ENCODE assay signal across 12 cellular contexts in genomic region chr6:81613606-81614005, GRCh38.
DNase-seq lines count a peak whose midpoint lies in the region; ATAC-seq and TF ChIP-seq lines count a peak whose summit lies in the region.
"Had no signal": no experiment of that assay in that cellular context is flagged by ENCODE, and none has a peak within 500 bp of the region (broad histone marks: within the 10 kb centered on the region; RNA-seq: fewer than 3 reads in every experiment).

No MANE protein-coding gene starts in this region.

- no peak overlapping the region for H3K4me3 Mint-ChIP-seq in natural killer cell treated with Interleukin-12 subunit alpha and Interleukin-12 subunit beta and Interleukin-15 and Interleukin-18, amount 100 ng/mL, for 72 hours
- H3K4me3 Mint-ChIP-seq: activated B cell treated with CpG ODN at 0.5 μM for 24 hours, B cell had no signal

- ATAC-seq in heart left ventricle, result peak in 3 of 4 donors; percentile 50 to 93 (median 73)
- ATAC-seq in RWPE2 (ENCODE audit: low read depth), result peak; percentile 73
- ATAC-seq in natural killer cell treated with Interleukin-12 subunit alpha and Interleukin-12 subunit beta and Interleukin-15 and Interleukin-18, amount 100 ng/mL, for 72 hours, result no peak
- ATAC-seq in gastroesophageal sphincter, result no peak
- ATAC-seq: stimulated activated naive CD8-positive, alpha-beta T cell treated with anti-CD3 and anti-CD28 coated beads, Interleukin-15, Interleukin-2, amounts not matched to agents 100 U/mL and 50 U/mL, for 24 hours had no signal

- peak overlapping the region; percentile 45 for H3K4me2 ChIP-seq in skeletal muscle satellite cell (ENCODE audit: low read length)

- 20 to 50% (median 33%) methylated on average over 1 of the region's 1 CpG for WGBS in heart left ventricle, 4 donors
- WGBS in gastroesophageal sphincter (ENCODE audit: low coverage in 1 of 2), 2 donors, result 38 to 50% methylated on average over 1 of the region's 1 CpG

- no peak for TF ChIP-seq EP300 in gastroesophageal sphincter (IDR thresholded peaks at IDR 0.05)

- H3K27ac ChIP-seq in heart left ventricle, result peak overlapping the region in 8 of 12 donors; percentile 11 to 61 (median 48)
- peak overlapping the region; percentile 54 for H3K27ac ChIP-seq in RWPE2 (ENCODE audit: poor library complexity, severe bottlenecking)
- peak overlapping the region; percentile 27 for H3K27ac ChIP-seq in epithelial cell of prostate
- no peak overlapping the region for H3K27ac ChIP-seq in gastroesophageal sphincter

- peaks cover 7% of the 10 kb centered on the region for H3K9me3 Mint-ChIP-seq in natural killer cell treated with Interleukin-12 subunit alpha and Interleukin-12 subunit beta and Interleukin-15 and Interleukin-18, amount 100 ng/mL, for 72 hours
- H3K9me3 Mint-ChIP-seq: activated B cell treated with CpG ODN at 0.5 μM for 24 hours had no signal

- TF ChIP-seq CTCF in heart left ventricle (IDR thresholded peaks at IDR 0.05), result no peak
- no peak for TF ChIP-seq CTCF in RWPE2 (IDR thresholded peaks at IDR 0.05; ENCODE audit: poor library complexity, severe bottlenecking)
- TF ChIP-seq CTCF in gastroesophageal sphincter (IDR thresholded peaks at IDR 0.05), result no peak

- intact Hi-C loops in heart left ventricle (cut with DNase I), result loop anchor here in 1 of 10 donors (10.0 kb wide), 1 partner anchor 401 kb away; no protein-coding TSS in a partner anchor
- intact Hi-C loops in cardiac septum (cut with DNase I), result no loop called here

- H3K4me1 Mint-ChIP-seq in natural killer cell treated with Interleukin-12 subunit alpha and Interleukin-12 subunit beta and Interleukin-15 and Interleukin-18, amount 100 ng/mL, for 72 hours (ENCODE audit: low read depth in 2 of 2), result peaks cover 0 to 5% of the 10 kb centered on the region in 2 donors

- H3K4me3 ChIP-seq in heart left ventricle (no peak overlapping the region), RWPE2 (ENCODE audit: severe bottlenecking) (no peak overlapping the region), skeletal muscle satellite cell (ENCODE audit: low read length) (no peak overlapping the region), gastroesophageal sphincter (no peak overlapping the region)

- peaks cover 0 to 19% (median 4%) of the 10 kb centered on the region in 12 donors for H3K4me1 ChIP-seq in heart left ventricle
- H3K4me1 ChIP-seq in RWPE2 (ENCODE audit: insufficient read depth, poor library complexity, severe bottlenecking), result peaks cover 16% of the 10 kb centered on the region
- H3K4me1 ChIP-seq in skeletal muscle satellite cell (ENCODE audit: control insufficient read depth, insufficient read depth, low read length), result peaks cover 21% of the 10 kb centered on the region
- H3K4me1 ChIP-seq in gastroesophageal sphincter, result no peaks in the 10 kb centered on the region

- H3K27me3 Mint-ChIP-seq in natural killer cell treated with Interleukin-12 subunit alpha and Interleukin-12 subunit beta and Interleukin-15 and Interleukin-18, amount 100 ng/mL, for 72 hours, result no peaks in the 10 kb centered on the region
- H3K27me3 Mint-ChIP-seq: activated B cell treated with CpG ODN at 0.5 μM for 24 hours, B cell had no signal

- H3K9me3 ChIP-seq in heart left ventricle (no peaks in the 10 kb centered on the region), RWPE2 (ENCODE audit: severe bottlenecking) (no peaks in the 10 kb centered on the region), skeletal muscle satellite cell (replicated peaks; ENCODE audit: low read length) (no peaks in the 10 kb centered on the region), gastroesophageal sphincter (no peaks in the 10 kb centered on the region)

- H3K36me3 ChIP-seq in heart left ventricle (no peaks in the 10 kb centered on the region), RWPE2 (ENCODE audit: low read depth) (no peaks in the 10 kb centered on the region), skeletal muscle satellite cell (ENCODE audit: insufficient read depth, low read length) (no peaks in the 10 kb centered on the region), gastroesophageal sphincter (no peaks in the 10 kb centered on the region)

- no peak for TF ChIP-seq POLR2A in heart left ventricle (IDR thresholded peaks at IDR 0.05)
- TF ChIP-seq POLR2A in gastroesophageal sphincter (IDR thresholded peaks at IDR 0.05), result no peak

- DNase-seq in heart left ventricle, result no peak
- DNase-seq in cardiac septum (ENCODE audit: low spot score), result no peak
- DNase-seq in RWPE2 (ENCODE audit: low spot score), result no peak
- DNase-seq in epithelial cell of prostate (ENCODE audit: low read depth, low spot score), result no peak
- no peak for DNase-seq in natural killer cell treated with Interleukin-12 subunit alpha and Interleukin-12 subunit beta and Interleukin-15 and Interleukin-18, amount 100 ng/mL, for 72 hours (ENCODE audit: low spot score)
- no peak for DNase-seq in SHP77 treated with DMSO at 0.1 percent for 48 hours (lab: John Stamatoyannopoulos, UW)
- DNase-seq: activated B cell treated with CpG ODN at 0.5 μM for 24 hours; activated naive CD4-positive, alpha-beta T cell; stimulated activated naive CD8-positive, alpha-beta T cell treated with anti-CD3 and anti-CD28 coated beads, Interleukin-15, Interleukin-2, amounts not matched to agents 100 U/mL and 50 U/mL, for 24 hours had no signal

- no peak overlapping the region for H3K27ac Mint-ChIP-seq in natural killer cell treated with Interleukin-12 subunit alpha and Interleukin-12 subunit beta and Interleukin-15 and Interleukin-18, amount 100 ng/mL, for 72 hours
- H3K27ac Mint-ChIP-seq: activated B cell treated with CpG ODN at 0.5 μM for 24 hours, B cell had no signal

- H3K9ac ChIP-seq in skeletal muscle satellite cell (ENCODE audit: low read depth, low read length), result peak overlapping the region; percentile 4

- H3K36me3 Mint-ChIP-seq in natural killer cell treated with Interleukin-12 subunit alpha and Interleukin-12 subunit beta and Interleukin-15 and Interleukin-18, amount 100 ng/mL, for 72 hours, result no peaks in the 10 kb centered on the region

- H3K27me3 ChIP-seq in heart left ventricle (no peaks in the 10 kb centered on the region), RWPE2 (ENCODE audit: insufficient read depth, poor library complexity, severe bottlenecking) (no peaks in the 10 kb centered on the region), skeletal muscle satellite cell (ENCODE audit: control insufficient read depth, insufficient read depth, low read length) (no peaks in the 10 kb centered on the region), gastroesophageal sphincter (no peaks in the 10 kb centered on the region)

Comparison
In these comparisons a context has a peak if more than half of its experiments do, and no peak if none do; other contexts are left out.
1. ATAC-seq: peak in heart left ventricle (3 of 4) and RWPE2 (single experiment); none in natural killer cell treated with Interleukin-12 subunit alpha and Interleukin-12 subunit beta and Interleukin-15 and Interleukin-18, amount 100 ng/mL, for 72 hours (0 of 2) and gastroesophageal sphincter (single experiment).
2. H3K27ac ChIP-seq: peak in heart left ventricle (8 of 12), RWPE2 (single experiment) and epithelial cell of prostate (single experiment); none in gastroesophageal sphincter (0 of 4).